In the genomic region with DNA sequence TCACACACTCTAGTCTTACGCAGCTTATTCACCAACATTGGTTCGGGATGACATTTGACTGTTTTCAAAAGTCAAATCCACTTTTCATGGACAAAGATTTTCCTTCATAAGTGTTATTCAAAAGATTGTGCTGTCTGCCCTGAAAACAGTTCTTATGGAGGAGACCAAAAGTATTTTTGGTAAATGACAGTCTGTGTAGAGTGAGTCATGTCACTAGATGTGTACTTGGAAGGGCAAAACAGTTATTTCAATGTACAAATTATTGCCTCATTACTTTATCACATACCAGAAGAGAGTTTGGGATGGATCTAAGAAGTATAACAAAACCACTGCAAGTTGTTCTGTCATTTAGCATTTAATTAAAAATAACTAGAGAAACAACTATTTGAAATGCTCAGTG, we compare ENCODE assay signal across 13 cellular contexts.
"Had no signal": no experiment of that assay in that cellular context is flagged by ENCODE, and none has a peak within 500 bp of the region (broad histone marks: within the 10 kb centered on the region; RNA-seq: fewer than 3 reads in every experiment).

No MANE protein-coding gene starts in this region.

- H3K4me3 ChIP-seq: thoracic aorta had no signal

- H3K27ac ChIP-seq: epithelial cell of prostate had no signal

- ATAC-seq: activated CD8-positive, alpha-beta T cell treated with anti-CD3 and anti-CD28 coated beads, Interleukin-2, amount 10 ng/mL, durations not matched to agents 7 days and 5 days; sciatic nerve; stimulated activated naive CD8-positive, alpha-beta T cell treated with anti-CD3 and anti-CD28 coated beads, Interleukin-15, amount 100 ng/mL, for 72 hours had no signal

- DNase-seq: activated CD4-positive, alpha-beta T cell treated with anti-CD3 and anti-CD28 coated beads, Interleukin-2, amount 10 ng/mL, durations not matched to agents 24 days and 14 days; activated CD4-positive, CD25-positive, alpha-beta regulatory T cell; activated CD8-positive, alpha-beta memory T cell treated with anti-CD3 and anti-CD28 coated beads, Interleukin-2, amount 50 U/mL, for 4 hours; activated CD8-positive, alpha-beta T cell treated with anti-CD3 and anti-CD28 coated beads, Interleukin-2, amount 10 ng/mL, durations not matched to agents 7 days and 5 days; activated gamma-delta T cell treated with Interleukin-2 at 50 U/mL for 16 hours; mesendoderm; nephron progenitor cell; occipital lobe; stimulated activated CD4-positive, alpha-beta T cell treated with anti-CD3 and anti-CD28 coated beads, Interleukin-1b, Interleukin-23, amount 100 ng/mL, for 48 hours; stimulated activated naive CD8-positive, alpha-beta T cell treated with anti-CD3 and anti-CD28 coated beads, Interleukin-15, amount 100 ng/mL, for 72 hours had no signal
